8 cellular contexts compared by ENCODE assay signal in genomic region chr3:172666873-172667694, GRCh38. TPM values are rescaled to one million over a fixed set of nuclear protein-coding genes. Genes with fewer than 3 reads are reported as not detected.
DNase-seq lines count a peak whose midpoint lies in the region; ATAC-seq and TF ChIP-seq lines count a peak whose summit lies in the region.

No MANE protein-coding gene starts in this region.

- peak in 10 of 14 donors; percentile 19 to 65 (median 38) for DNase-seq in C1 segment of cervical spinal cord (lab: John Stamatoyannopoulos, UW)
- peak; percentile 31 for DNase-seq in GM19238 (ENCODE audit: insufficient read length, low spot score)
- DNase-seq in NCI-H345 treated with DMSO at 0.1 percent for 48 hours (lab: John Stamatoyannopoulos, UW; ENCODE audit: unreplicated experiment), result peak; percentile 38
- no peak for DNase-seq in activated B cell treated with CpG ODN at 0.5 μM for 24 hours
- peak; percentile 89 to 93 for DNase-seq in cardiac fibroblast (ENCODE audit: low read depth in 2 of 2)
- DNase-seq in kidney tubule cell (ENCODE audit: low spot score), result peak; percentile 90
- peak; percentile 63 to 66 for DNase-seq in stimulated activated CD4-positive, alpha-beta T cell treated with anti-CD3 and anti-CD28 coated beads, Interleukin-4, amount 100 ng/mL, for 4 hours

- POLR2A ChIA-PET in activated B cell treated with CpG ODN at 0.5 μM for 24 hours (lab: Charles Lee), result no interaction called here

- intact Hi-C loops in activated B cell treated with CpG ODN at 0.5 μM for 24 hours (cut with micrococcal nuclease), result loop anchor here (1.0 to 5.0 kb wide), 6 partner anchors 44 to 1480 kb away; partner anchors contain the start of gene FNDC3B

- CTCF ChIA-PET in activated B cell treated with CpG ODN at 0.5 μM for 24 hours (lab: Charles Lee), result interaction anchor here (1.1 to 4.7 kb wide), 4 partner anchors 10 to 335 kb away, joined by 5 to 23 read pairs (median 6); no protein-coding TSS in a partner anchor

- no peak overlapping the region for H3K4me3 ChIP-seq in cardiac fibroblast (replicated peaks in 1 of 2; ENCODE audit: low read depth in 2 of 2, low read length in 2 of 2)

- no peaks in the 10 kb centered on the region for H3K36me3 Mint-ChIP-seq in activated B cell treated with CpG ODN at 0.5 μM for 24 hours (ENCODE audit: low read depth)

- peaks cover 14% of the 10 kb centered on the region for H3K4me1 Mint-ChIP-seq in activated B cell treated with CpG ODN at 0.5 μM for 24 hours

- no peaks in the 10 kb centered on the region for H3K27me3 Mint-ChIP-seq in activated B cell treated with CpG ODN at 0.5 μM for 24 hours

- ATAC-seq in HG03280 (IDR thresholded peaks at IDR 0.05; ENCODE audit: unreplicated experiment) (peak; percentile 96), activated B cell treated with CpG ODN at 0.5 μM for 24 hours (ENCODE audit: low read depth) (peak; percentile 69)

- H3K9me3 Mint-ChIP-seq in activated B cell treated with CpG ODN at 0.5 μM for 24 hours, result no peaks in the 10 kb centered on the region

- H3K27ac Mint-ChIP-seq in activated B cell treated with CpG ODN at 0.5 μM for 24 hours, result no peak overlapping the region

- H3K4me3 Mint-ChIP-seq in activated B cell treated with CpG ODN at 0.5 μM for 24 hours, result no peak overlapping the region

- TF ChIP-seq CTCF in activated B cell treated with CpG ODN at 0.5 μM for 24 hours (IDR thresholded peaks at IDR 0.05) (no peak), cardiac fibroblast (IDR thresholded peaks at IDR 0.05; ENCODE audit: low read depth, low read length) (peak; percentile 74)

RNA-seq across cellular contexts. Expression of gene NCEH1, which starts 43.8 kb away (rescaled TPM):
- 4.5 and 4.9 TPM in 2 replicates for total RNA-seq in activated B cell treated with CpG ODN at 0.5 μM for 24 hours
